ENCODE assay signal across 15 cellular contexts in genomic region chr10:615583-616152, GRCh38.
A peak's percentile ranks its signal among the peaks of the same experiment; 100 is the strongest.
DNase-seq lines count a peak whose midpoint lies in the region; ATAC-seq and TF ChIP-seq lines count a peak whose summit lies in the region.
"Had no signal": no experiment of that assay in that cellular context is flagged by ENCODE, and none has a peak within 500 bp of the region (broad histone marks: within the 10 kb centered on the region; RNA-seq: fewer than 3 reads in every experiment).

No MANE protein-coding gene starts in this region.

- H2BK120ac ChIP-seq in IMR-90 (ENCODE audit: low read depth, low read length) = no peak overlapping the region; the same call in 1 of the 2 replicates

- in situ Hi-C loops in IMR-90 (cut with MboI; ENCODE audit: low sequenced_read_pairs) = no loop called here

- H3K9me1 ChIP-seq in IMR-90 (ENCODE audit: insufficient read depth, low read length) = peaks cover 50% of the 10 kb centered on the region

- H3K36me3 ChIP-seq in IMR-90 (ENCODE audit: control insufficient read depth, insufficient read depth, low read length) (no peaks in the 10 kb centered on the region), spleen (no peaks in the 10 kb centered on the region), thyroid gland (no peaks in the 10 kb centered on the region)
- H3K36me3 ChIP-seq: gastrocnemius medialis, left ventricle myocardium inferior had no signal

- H4K91ac ChIP-seq in IMR-90 (ENCODE audit: insufficient read depth, low read depth, low read length) = peak overlapping the region; percentile 7; the same call in 1 of the 2 replicates

- peak overlapping the region; percentile 20 for H2BK5ac ChIP-seq in IMR-90 (ENCODE audit: low read depth, low read length, poor library complexity, severe bottlenecking)

- peak overlapping the region; percentile 54 for H3K14ac ChIP-seq in IMR-90 (replicated peaks; ENCODE audit: low read depth, low read length)

- TF ChIP-seq CTCF in IMR-90 (conservative IDR thresholded peaks at IDR 0.05; ENCODE audit: low read depth, low read length) (no peak), spleen (IDR thresholded peaks at IDR 0.05 in 8 of 11, conservative IDR thresholded peaks at IDR 0.05 in 3 of 11) (no peak), thyroid gland (IDR thresholded peaks at IDR 0.05) (no peak)

- H3K27me3 ChIP-seq in IMR-90 (ENCODE audit: control insufficient read depth, insufficient read depth, low read length) (no peaks in the 10 kb centered on the region), spleen (replicated peaks in 1 of 7) (peaks cover 0 to 45% (median 0%) of the 10 kb centered on the region in 7 donors), thyroid gland (no peaks in the 10 kb centered on the region)
- H3K27me3 ChIP-seq: gastrocnemius medialis had no signal

- BruUV-seq in IMR-90 (replicated peaks; lab: Mats Ljungman, UMichigan) = no TSS peak

- H3K56ac ChIP-seq in IMR-90 (ENCODE audit: extremely low read depth, insufficient read depth, low read length) = no peak overlapping the region; the same call in 1 of the 2 replicates

- H2BK20ac ChIP-seq in IMR-90 (ENCODE audit: low read depth, low read length) = peak overlapping the region; percentile 25; the same call in 1 of the 2 replicates

- H3K4me3 ChIP-seq in IMR-90 (ENCODE audit: insufficient read depth, low read depth, low read length) = no peak overlapping the region
- no peak overlapping the region for H3K4me3 ChIP-seq in spleen
- H3K4me3 ChIP-seq in thyroid gland (replicated peaks in 1 of 3) = no peak overlapping the region
- H3K4me3 ChIP-seq: gastrocnemius medialis, left ventricle myocardium inferior had no signal

- H4K20me1 ChIP-seq in IMR-90 (ENCODE audit: insufficient read depth, low read length) = peaks cover 81% of the 10 kb centered on the region

- CTCF ChIA-PET in IMR-90 (lab: Yijun Ruan, JAX) = no interaction called here

- intact Hi-C loops in IMR-90 (cut with micrococcal nuclease) (no loop called here), spleen (cut with DNase I; ENCODE audit: low total_unique reads) (no loop called here), thyroid gland (cut with DNase I) (no loop called here)

- peak overlapping the region; percentile 42; the same call in 1 of the 2 replicates for H3K23ac ChIP-seq in IMR-90 (ENCODE audit: low read depth, low read length)

- no peak for TF ChIP-seq RAD21 in IMR-90 (IDR thresholded peaks at IDR 0.05; ENCODE audit: low read length)

- H4K5ac ChIP-seq in IMR-90 (ENCODE audit: low read depth, low read length) = no peak overlapping the region

- peak overlapping the region; percentile 6; the same call in 1 of the 2 replicates for H3K18ac ChIP-seq in IMR-90 (ENCODE audit: low read depth, low read length)

- H2AK9ac ChIP-seq in IMR-90 (replicated peaks; ENCODE audit: low read depth, low read length, poor library complexity) = peak overlapping the region; percentile 80

- ATAC-seq in IMR-90 (ENCODE audit: low read depth) (peak; percentile 88), HG03565 (IDR thresholded peaks at IDR 0.05; ENCODE audit: unreplicated experiment) (no peak), GM21529 (IDR thresholded peaks at IDR 0.05; ENCODE audit: unreplicated experiment) (no peak)

- H3K27ac ChIP-seq in IMR-90 (ENCODE audit: insufficient read depth, low read length) (peak overlapping the region; percentile 18; the same call in 1 of the 2 replicates), spleen (no peak overlapping the region), thyroid gland (no peak overlapping the region)
- H3K27ac ChIP-seq: HL-60, left ventricle myocardium inferior had no signal

- peak overlapping the region; percentile 18; the same call in 1 of the 2 replicates for H2AK5ac ChIP-seq in IMR-90 (ENCODE audit: low read depth, low read length)

- dilution Hi-C loops in IMR-90 (cut with HindIII; ENCODE audit: low sequenced_read_pairs, unreplicated experiment) = no loop called here

- H2BK15ac ChIP-seq in IMR-90 (ENCODE audit: low read depth, low read length) = 0 out of 3 replicates have a peak overlapping the region, but pooled peaks have one; percentile 6

- WGBS in IMR-90 (ENCODE audit: extremely low coverage in 2 of 2, insufficient read length in 1 of 2), 2 experiments = 8% methylated on average over 2 of the region's 13 CpGs; no CpG with 5 or more reads in 1 of the 2 experiments
- WGBS in spleen, 5 donors = 81 to 94% (median 90%) methylated on average over 13 of the region's 13 CpGs
- 82 to 87% methylated on average over 13 of the region's 13 CpGs for WGBS in thyroid gland, 2 donors

- peak; percentile 73 for TF ChIP-seq POLR2A in IMR-90 (IDR thresholded peaks at IDR 0.05; ENCODE audit: low read depth, low read length)
- no peak for TF ChIP-seq POLR2A in spleen (IDR thresholded peaks at IDR 0.05)
- no peak for TF ChIP-seq POLR2A in thyroid gland (IDR thresholded peaks at IDR 0.05)

- H4K8ac ChIP-seq in IMR-90 (ENCODE audit: low read depth in 2 of 2, low read length in 2 of 2) = peak overlapping the region in 1 of 2 experiments; percentile 23; a peak in 1 of 4 replicates

- H3K79me1 ChIP-seq in IMR-90 (ENCODE audit: low read depth in 1 of 2, low read length in 2 of 2) = peaks cover 37 to 96% of the 10 kb centered on the region in 2 experiments

- DNase-seq in IMR-90 (peak; percentile 98), astrocyte of the hippocampus (ENCODE audit: low read depth, low spot score) (peak; percentile 80), globus pallidus (ENCODE audit: low spot score) (peak; percentile 56), spleen (peak; percentile 28), thyroid gland (no peak)
- DNase-seq in activated T-cell treated with anti-CD3 and anti-CD28 coated beads, Interleukin-2, amount 50 U/mL, for 48 hours = no peak
- DNase-seq: activated B cell treated with CpG ODN at 0.5 μM for 24 hours; central memory CD4-positive, alpha-beta T cell; left ventricle myocardium inferior; NCI-H526; stimulated activated CD4-positive, alpha-beta T cell treated with anti-CD3 and anti-CD28 coated beads, Interleukin-4, amount 100 ng/mL, for 24 hours had no signal

- peak overlapping the region; percentile 23; the same call in 1 of the 2 replicates for H3K9ac ChIP-seq in IMR-90 (ENCODE audit: low read depth, low read length)

- H3K9me3 ChIP-seq in IMR-90 (ENCODE audit: control insufficient read depth, insufficient read depth, low read length) (no peaks in the 10 kb centered on the region), spleen (no peaks in the 10 kb centered on the region), thyroid gland (no peaks in the 10 kb centered on the region)
- H3K9me3 ChIP-seq: gastrocnemius medialis, left ventricle myocardium inferior had no signal

- H3K4me1 ChIP-seq in IMR-90 (ENCODE audit: control insufficient read depth, insufficient read depth, low read length) = peaks cover 40% of the 10 kb centered on the region
- H3K4me1 ChIP-seq in spleen = peaks cover 0 to 18% (median 11%) of the 10 kb centered on the region in 6 donors
- peaks cover 43 to 44% of the 10 kb centered on the region in 2 donors for H3K4me1 ChIP-seq in thyroid gland

- peak overlapping the region; percentile 49 for H2AFZ ChIP-seq in IMR-90 (replicated peaks; ENCODE audit: low read length, poor library complexity)

- peak overlapping the region; percentile 67 for H3K4me2 ChIP-seq in IMR-90 (ENCODE audit: low read depth, low read length)

- POLR2A ChIA-PET in IMR-90 (lab: Charles Lee; ENCODE audit: unreplicated experiment) = no interaction called here

- H3K4ac ChIP-seq in IMR-90 (ENCODE audit: low read depth, low read length) = peak overlapping the region; percentile 46

TF ChIP-seq in IMR-90, 13 proteins besides CTCF, POLR2A, EP300 and RAD21:
- TF ChIP-seq CEBPB (IDR thresholded peaks at IDR 0.05; ENCODE audit: low read depth, low read length) (peak; percentile 62), SMC3 (IDR thresholded peaks at IDR 0.05; ENCODE audit: low read depth, low read length) (peak; percentile 18), ELK1 (IDR thresholded peaks at IDR 0.05; ENCODE audit: borderline replicate concordance, low read depth, low read length) (no peak), BHLHE40 (IDR thresholded peaks at IDR 0.05; ENCODE audit: low read depth, low read length) (no peak), MXI1 (IDR thresholded peaks at IDR 0.05; ENCODE audit: borderline replicate concordance, low read depth, low read length) (peak; percentile 65; the same call in 1 of the 2 replicates), MAZ (IDR thresholded peaks at IDR 0.05; ENCODE audit: borderline replicate concordance, low read depth, low read length) (0 out of 2 replicates have a peak, but pooled peaks have one; percentile 31), NFE2L2 (IDR thresholded peaks at IDR 0.05; ENCODE audit: low read depth, low read length) (0 out of 2 replicates have a peak, but pooled peaks have one; percentile 9), RFX5 (IDR thresholded peaks at IDR 0.05; ENCODE audit: low read depth, low read length) (no peak; the same call in 1 of the 2 replicates), CHD1 (IDR thresholded peaks at IDR 0.05; ENCODE audit: low read depth, low read length) (no peak), FOS (IDR thresholded peaks at IDR 0.05; ENCODE audit: low read depth, low read length) (peak; percentile 94), MAFK (IDR thresholded peaks at IDR 0.05; ENCODE audit: low read depth, low read length) (no peak), USF2 (IDR thresholded peaks at IDR 0.05; ENCODE audit: low read depth, low read length) (no peak), RCOR1 (IDR thresholded peaks at IDR 0.05; ENCODE audit: insufficient replicate concordance, low read length) (no peak)

Comparison
In these comparisons a context has a peak if more than half of its experiments do, and no peak if none do; other contexts are left out.
1. DNase-seq: peak in IMR-90 (single experiment), astrocyte of the hippocampus (single experiment), globus pallidus (single experiment) and spleen (single experiment); none in thyroid gland (0 of 2) and activated T-cell treated with anti-CD3 and anti-CD28 coated beads, Interleukin-2, amount 50 U/mL, for 48 hours (0 of 2).